In genomic region chr2:223737207-223737606, GRCh38 we compare ENCODE assay signal across 1 cellular context.
TF ChIP-seq lines count a peak whose summit lies in the region.

No MANE protein-coding gene starts in this region.

TF ChIP-seq in HepG2, 621 proteins besides CTCF, POLR2A, EP300 and RAD21:
- TF ChIP-seq FOXK2 (IDR thresholded peaks at IDR 0.05), result no peak
- no peak for TF ChIP-seq KAT2B (IDR thresholded peaks at IDR 0.05; ENCODE audit: borderline replicate concordance, low read depth, low read length)
